10 cellular contexts compared by ENCODE assay signal in the genomic region with DNA sequence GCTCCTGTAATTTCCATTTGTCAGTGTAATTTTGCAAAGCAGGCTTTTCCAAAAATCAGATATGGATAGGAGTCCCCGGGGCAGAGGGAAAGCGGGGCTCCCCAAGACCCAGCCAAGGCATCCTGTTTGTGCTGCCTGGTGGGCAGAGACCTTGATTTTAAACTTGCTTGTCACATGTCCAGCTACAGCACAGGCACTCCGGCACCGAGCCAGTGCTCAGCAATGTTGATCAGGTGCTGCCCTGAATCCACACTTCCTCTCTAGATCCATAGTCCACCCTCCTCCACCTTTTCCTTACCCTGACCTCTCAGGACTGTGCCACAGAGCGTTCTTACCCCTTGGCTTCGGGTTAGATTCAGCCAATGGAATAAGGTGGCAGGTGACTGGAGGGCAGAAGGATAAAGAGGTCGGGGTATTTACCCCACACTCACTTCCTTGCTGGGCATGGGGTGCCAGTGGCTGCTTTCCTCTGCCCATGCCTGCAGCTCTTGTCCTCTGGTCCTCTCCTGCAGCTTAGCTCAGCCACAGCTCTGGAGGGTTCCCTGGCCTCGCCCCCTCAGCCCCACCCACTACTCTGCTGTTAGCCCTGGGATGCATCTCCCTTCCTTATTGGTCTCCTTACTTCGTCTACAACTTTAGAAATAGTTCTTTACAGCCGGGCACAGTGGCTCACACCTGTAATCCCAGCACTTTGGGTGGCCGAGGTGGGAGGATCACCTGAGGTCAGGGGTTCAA.
DNase-seq lines count a peak whose midpoint lies in the region; ATAC-seq and TF ChIP-seq lines count a peak whose summit lies in the region.
"Had no signal": no experiment of that assay in that cellular context is flagged by ENCODE, and none has a peak within 500 bp of the region (broad histone marks: within the 10 kb centered on the region; RNA-seq: fewer than 3 reads in every experiment).

No MANE protein-coding gene starts in this region.

- peak overlapping the region; percentile 1; the same call in 1 of the 2 replicates for H3K27ac ChIP-seq in BLaER1
- peak overlapping the region; percentile 90 for H3K27ac ChIP-seq in RWPE2 (ENCODE audit: poor library complexity, severe bottlenecking)
- peak overlapping the region; percentile 41 to 92 (median 84) for H3K27ac ChIP-seq in gastroesophageal sphincter
- peak overlapping the region; percentile 93 for H3K27ac ChIP-seq in osteoblast (ENCODE audit: low read depth, low read length)

- 56 to 70% methylated on average over 4 to 7 of the region's 11 CpGs for WGBS in gastroesophageal sphincter (ENCODE audit: low coverage in 1 of 2), 2 donors

- no peaks in the 10 kb centered on the region for H3K36me3 ChIP-seq in BLaER1
- no peaks in the 10 kb centered on the region for H3K36me3 ChIP-seq in RWPE2 (ENCODE audit: low read depth)
- H3K36me3 ChIP-seq in gastroesophageal sphincter = no peaks in the 10 kb centered on the region
- no peaks in the 10 kb centered on the region for H3K36me3 ChIP-seq in osteoblast (ENCODE audit: insufficient read depth, low read length)

- H3K4me1 ChIP-seq in BLaER1 (peaks cover 58% of the 10 kb centered on the region), RWPE2 (ENCODE audit: insufficient read depth, poor library complexity, severe bottlenecking) (peaks cover 33% of the 10 kb centered on the region), gastroesophageal sphincter (peaks cover 0 to 55% (median 22%) of the 10 kb centered on the region in 3 donors), osteoblast (ENCODE audit: insufficient read depth, low read length) (peaks cover 39% of the 10 kb centered on the region)

- no peaks in the 10 kb centered on the region for H3K27me3 ChIP-seq in BLaER1
- H3K27me3 ChIP-seq in RWPE2 (ENCODE audit: insufficient read depth, poor library complexity, severe bottlenecking) = no peaks in the 10 kb centered on the region
- no peaks in the 10 kb centered on the region for H3K27me3 ChIP-seq in gastroesophageal sphincter
- no peaks in the 10 kb centered on the region for H3K27me3 ChIP-seq in osteoblast (ENCODE audit: insufficient read depth, low read length)

- in situ Hi-C loops in KBM-7 (cut with MboI; ENCODE audit: low pct_unique_long_range_greater_than_20kb, low sequenced_read_pairs) = no loop called here

- H3K4me2 ChIP-seq in BLaER1 (peak overlapping the region; percentile 75), osteoblast (ENCODE audit: insufficient read depth, low read length) (no peak overlapping the region)

- H3K4me3 ChIP-seq in BLaER1 = no peak overlapping the region
- H3K4me3 ChIP-seq in RWPE2 (ENCODE audit: severe bottlenecking) = no peak overlapping the region
- no peak overlapping the region for H3K4me3 ChIP-seq in gastroesophageal sphincter
- no peak overlapping the region for H3K4me3 ChIP-seq in osteoblast (ENCODE audit: insufficient read depth, low read length)

- ATAC-seq in RWPE2 (ENCODE audit: low read depth) = no peak
- no peak for ATAC-seq in gastroesophageal sphincter
- ATAC-seq in GM21576 (IDR thresholded peaks at IDR 0.05; ENCODE audit: unreplicated experiment) = no peak

- TF ChIP-seq POLR2A in gastroesophageal sphincter (IDR thresholded peaks at IDR 0.05) = no peak

- POLR2A ChIA-PET in activated CD4-positive, alpha-beta T cell treated with anti-CD3 and anti-CD28 coated beads, Interleukin-2, amount 10 ng/mL, durations not matched to agents 7 days and 5 days (lab: Charles Lee) = interaction anchor here (1.2 kb wide), 1 partner anchor 14 kb away, joined by 3 read pairs; no protein-coding TSS in a partner anchor

- H2AFZ ChIP-seq in osteoblast (ENCODE audit: low read length) = no peak overlapping the region

- CTCF ChIA-PET in activated CD4-positive, alpha-beta T cell treated with anti-CD3 and anti-CD28 coated beads, Interleukin-2, amount 10 ng/mL, durations not matched to agents 7 days and 5 days (lab: Charles Lee) = interaction anchor here (0.6 to 1.9 kb wide), 8 partner anchors 7 to 122 kb away, joined by 3 to 6 read pairs (median 4); no protein-coding TSS in a partner anchor

- no peak overlapping the region for H3K27ac Mint-ChIP-seq in activated CD4-positive, alpha-beta T cell treated with anti-CD3 and anti-CD28 coated beads, Interleukin-2, amount 10 ng/mL, durations not matched to agents 7 days and 5 days

- DNase-seq in RWPE2 (ENCODE audit: low spot score) (no peak), osteoblast (ENCODE audit: insufficient read length, low spot score, missing footprints) (peak; percentile 43), KBM-7 (no peak), CD1c-positive myeloid dendritic cell (ENCODE audit: extremely low spot score) (no peak)
- no peak for DNase-seq in activated CD4-positive, alpha-beta T cell treated with anti-CD3 and anti-CD28 coated beads, Interleukin-2, amount 10 ng/mL, durations not matched to agents 7 days and 5 days
- DNase-seq: CD8-positive, alpha-beta memory T cell; SW 1271 had no signal

- H3K27me3 Mint-ChIP-seq in activated CD4-positive, alpha-beta T cell treated with anti-CD3 and anti-CD28 coated beads, Interleukin-2, amount 10 ng/mL, durations not matched to agents 7 days and 5 days = no peaks in the 10 kb centered on the region

- no peaks in the 10 kb centered on the region for H3K79me2 ChIP-seq in osteoblast (ENCODE audit: insufficient read depth, low read length)

- H3K36me3 Mint-ChIP-seq in activated CD4-positive, alpha-beta T cell treated with anti-CD3 and anti-CD28 coated beads, Interleukin-2, amount 10 ng/mL, durations not matched to agents 7 days and 5 days (ENCODE audit: low read depth) = no peaks in the 10 kb centered on the region
- H3K36me3 Mint-ChIP-seq: CD8-positive, alpha-beta memory T cell had no signal

- H3K4me3 Mint-ChIP-seq in activated CD4-positive, alpha-beta T cell treated with anti-CD3 and anti-CD28 coated beads, Interleukin-2, amount 10 ng/mL, durations not matched to agents 7 days and 5 days = no peak overlapping the region
- H3K4me3 Mint-ChIP-seq: CD8-positive, alpha-beta memory T cell had no signal

- H3K9me3 ChIP-seq in BLaER1 (no peaks in the 10 kb centered on the region), RWPE2 (ENCODE audit: severe bottlenecking) (no peaks in the 10 kb centered on the region), gastroesophageal sphincter (no peaks in the 10 kb centered on the region), osteoblast (ENCODE audit: low read depth, low read length) (no peaks in the 10 kb centered on the region)

- no peaks in the 10 kb centered on the region for H3K9me3 Mint-ChIP-seq in activated CD4-positive, alpha-beta T cell treated with anti-CD3 and anti-CD28 coated beads, Interleukin-2, amount 10 ng/mL, durations not matched to agents 7 days and 5 days
- H3K9me3 Mint-ChIP-seq: CD8-positive, alpha-beta memory T cell had no signal

- no peak for TF ChIP-seq EP300 in gastroesophageal sphincter (IDR thresholded peaks at IDR 0.05)

- 0 out of 2 replicates have a peak overlapping the region, but pooled peaks have one; percentile 6 for H3K9ac ChIP-seq in BLaER1

- H3K4me1 Mint-ChIP-seq in activated CD4-positive, alpha-beta T cell treated with anti-CD3 and anti-CD28 coated beads, Interleukin-2, amount 10 ng/mL, durations not matched to agents 7 days and 5 days = peaks cover 57% of the 10 kb centered on the region

- H4K20me1 ChIP-seq in BLaER1 (no peaks in the 10 kb centered on the region), osteoblast (ENCODE audit: insufficient read depth, low read length) (no peaks in the 10 kb centered on the region)

- TF ChIP-seq CTCF in RWPE2 (IDR thresholded peaks at IDR 0.05; ENCODE audit: poor library complexity, severe bottlenecking) = no peak
- no peak for TF ChIP-seq CTCF in gastroesophageal sphincter (IDR thresholded peaks at IDR 0.05)
- TF ChIP-seq CTCF in osteoblast (IDR thresholded peaks at IDR 0.05; ENCODE audit: extremely low read depth, low read depth, low read length) = no peak

Comparison
In these comparisons a context has a peak if more than half of its experiments do, and no peak if none do; other contexts are left out.
1. H3K27ac ChIP-seq: peak in every context shown above with its lines; median percentile 93 in osteoblast; 90 in RWPE2; 84 in gastroesophageal sphincter; 1 in BLaER1.